Comparison of ENCODE assay signal across 8 cellular contexts in genomic region chr9:128456613-128457061, GRCh38. TPM values are rescaled to one million over a fixed set of nuclear protein-coding genes. Genes with fewer than 3 reads are reported as not detected.
DNase-seq lines count a peak whose midpoint lies in the region; ATAC-seq and TF ChIP-seq lines count a peak whose summit lies in the region.

No MANE protein-coding gene starts in this region.

- intact Hi-C loops in activated CD8-positive, alpha-beta T cell treated with anti-CD3 and anti-CD28 coated beads for 36 hours (cut with micrococcal nuclease), result no loop called here

- peaks cover 16% of the 10 kb centered on the region for H3K4me1 Mint-ChIP-seq in activated CD8-positive, alpha-beta T cell treated with anti-CD3 and anti-CD28 coated beads for 36 hours (ENCODE audit: low read depth)
- peaks cover 7% of the 10 kb centered on the region for H3K4me1 Mint-ChIP-seq in memory B cell

- CTCF ChIA-PET in BJ (lab: Yijun Ruan, JAX), result no interaction called here
- CTCF ChIA-PET in activated CD8-positive, alpha-beta T cell treated with anti-CD3 and anti-CD28 coated beads for 36 hours (lab: Charles Lee), result no interaction called here

- peak overlapping the region; percentile 82 for H3K4me3 Mint-ChIP-seq in activated CD8-positive, alpha-beta T cell treated with anti-CD3 and anti-CD28 coated beads for 36 hours
- peak overlapping the region; percentile 92 for H3K4me3 Mint-ChIP-seq in memory B cell

- H3K27ac Mint-ChIP-seq in activated CD8-positive, alpha-beta T cell treated with anti-CD3 and anti-CD28 coated beads for 36 hours, result peak overlapping the region; percentile 88
- peak overlapping the region; percentile 92 for H3K27ac Mint-ChIP-seq in memory B cell

- H3K36me3 ChIP-seq in BJ (ENCODE audit: control insufficient read depth, insufficient read depth, low read length), result peaks cover 6% of the 10 kb centered on the region

- DNase-seq in BJ (ENCODE audit: low read depth) (peak; percentile 16), NCI-H748 (lab: John Stamatoyannopoulos, UW; ENCODE audit: unreplicated experiment) (peak; percentile 85), memory B cell (ENCODE audit: low spot score in 2 of 2) (peak in 1 of 2 donors; percentile 48)
- peak; percentile 74 for DNase-seq in activated CD8-positive, alpha-beta T cell treated with anti-CD3 and anti-CD28 coated beads for 36 hours
- DNase-seq in effector CD8-positive, alpha-beta T cell (lab: John Stamatoyannopoulos, UW), result peak; percentile 51
- DNase-seq in stimulated activated CD8-positive, alpha-beta memory T cell treated with anti-CD3 and anti-CD28 coated beads, Interleukin-12 subunit alpha, Interleukin-12 subunit beta, amount 100 ng/mL, for 1 hour (ENCODE audit: low read depth), result peak; percentile 50

- no peaks in the 10 kb centered on the region for H3K9me3 Mint-ChIP-seq in activated CD8-positive, alpha-beta T cell treated with anti-CD3 and anti-CD28 coated beads for 36 hours
- no peaks in the 10 kb centered on the region for H3K9me3 Mint-ChIP-seq in memory B cell

- peaks cover 25% of the 10 kb centered on the region for H3K36me3 Mint-ChIP-seq in activated CD8-positive, alpha-beta T cell treated with anti-CD3 and anti-CD28 coated beads for 36 hours (ENCODE audit: low read depth)
- H3K36me3 Mint-ChIP-seq in memory B cell, result peaks cover 10% of the 10 kb centered on the region

- H3K4me3 ChIP-seq in BJ (ENCODE audit: low read depth, low read length), result peak overlapping the region; percentile 90

- POLR2A ChIA-PET in BJ (lab: Charles Lee), result no interaction called here
- POLR2A ChIA-PET in activated CD8-positive, alpha-beta T cell treated with anti-CD3 and anti-CD28 coated beads for 36 hours (lab: Charles Lee), result interaction anchor here (1.1 kb wide), 1 partner anchor 10 kb away, joined by 3 read pairs; no protein-coding TSS in a partner anchor

- peak; percentile 56 for ATAC-seq in GM19324 (IDR thresholded peaks at IDR 0.05; ENCODE audit: low FRiP score, unreplicated experiment)
- ATAC-seq in HG03457 (IDR thresholded peaks at IDR 0.05; ENCODE audit: unreplicated experiment), result peak; percentile 34
- peak; percentile 63 for ATAC-seq in activated CD8-positive, alpha-beta T cell treated with anti-CD3 and anti-CD28 coated beads for 36 hours
- peak; percentile 47 for ATAC-seq in memory B cell (ENCODE audit: low read depth)

- no peaks in the 10 kb centered on the region for H3K27me3 Mint-ChIP-seq in activated CD8-positive, alpha-beta T cell treated with anti-CD3 and anti-CD28 coated beads for 36 hours
- H3K27me3 Mint-ChIP-seq in memory B cell, result no peaks in the 10 kb centered on the region

- H3K27me3 ChIP-seq in BJ (ENCODE audit: control insufficient read depth, insufficient read depth, low read length), result no peaks in the 10 kb centered on the region

- no peak for TF ChIP-seq CTCF in BJ (IDR thresholded peaks at IDR 0.05; ENCODE audit: insufficient read depth, low read depth, low read length)
- no peak for TF ChIP-seq CTCF in activated CD8-positive, alpha-beta T cell treated with anti-CD3 and anti-CD28 coated beads for 36 hours (IDR thresholded peaks at IDR 0.05)

RNA-seq across cellular contexts. Expression of gene ODF2, which starts 0.8 kb away (rescaled TPM):
- polyA plus RNA-seq in BJ (2011; rRNA removed), result 16.3 and 21.5 TPM in 2 replicates
- 9.3 and 12.7 TPM in 2 replicates for polyA minus RNA-seq in BJ (2011; rRNA and poly(A)+ RNA removed)
- total RNA-seq in activated CD8-positive, alpha-beta T cell treated with anti-CD3 and anti-CD28 coated beads for 36 hours, result 10 to 100 TPM; 79.3 to 83.6 TPM

RNA-seq across cellular contexts. Expression of gene CERCAM, which starts 36.0 kb away (rescaled TPM):
- 193 and 309 TPM in 2 replicates for polyA plus RNA-seq in BJ (2011; rRNA removed)
- 64.1 and 103 TPM in 2 replicates for polyA minus RNA-seq in BJ (2011; rRNA and poly(A)+ RNA removed)
- total RNA-seq in activated CD8-positive, alpha-beta T cell treated with anti-CD3 and anti-CD28 coated beads for 36 hours, result 1 to 10 TPM; 3.3 to 3.5 TPM

RNA-seq across cellular contexts. Expression of gene GLE1, which starts 47.9 kb away (rescaled TPM):
- polyA plus RNA-seq in BJ (2011; rRNA removed), result 22.0 and 25.0 TPM in 2 replicates
- 15.7 and 23.0 TPM in 2 replicates for polyA minus RNA-seq in BJ (2011; rRNA and poly(A)+ RNA removed)
- 10 to 100 TPM; 46.8 to 48.2 TPM for total RNA-seq in activated CD8-positive, alpha-beta T cell treated with anti-CD3 and anti-CD28 coated beads for 36 hours
